17 cellular contexts compared by ENCODE assay signal in genomic region chrX:19195243-19195610, GRCh38.
DNase-seq lines count a peak whose midpoint lies in the region; ATAC-seq and TF ChIP-seq lines count a peak whose summit lies in the region.
"Had no signal": no experiment of that assay in that cellular context is flagged by ENCODE, and none has a peak within 500 bp of the region (broad histone marks: within the 10 kb centered on the region; RNA-seq: fewer than 3 reads in every experiment).

No MANE protein-coding gene starts in this region.

- H3K36me3 Mint-ChIP-seq in nephron (ENCODE audit: low read depth): peaks cover 4% of the 10 kb centered on the region
- H3K36me3 Mint-ChIP-seq: activated naive CD4-positive, alpha-beta T cell treated with anti-CD3 and anti-CD28 coated beads, Interleukin-2, amount 50 U/mL, for 72 hours; memory B cell; naive thymus-derived CD4-positive, alpha-beta T cell had no signal

- peaks cover 22% of the 10 kb centered on the region for H3K9me3 Mint-ChIP-seq in nephron
- H3K9me3 Mint-ChIP-seq: activated CD4-positive, alpha-beta T cell treated with anti-CD3 and anti-CD28 coated beads, Interleukin-2, amount 10 ng/mL, durations not matched to agents 24 days and 14 days; memory B cell had no signal

- H3K4me3 Mint-ChIP-seq in nephron: no peak overlapping the region
- H3K4me3 Mint-ChIP-seq: activated CD4-positive, alpha-beta T cell treated with anti-CD3 and anti-CD28 coated beads, Interleukin-2, amount 10 ng/mL, durations not matched to agents 24 days and 14 days; naive thymus-derived CD4-positive, alpha-beta T cell had no signal

- ATAC-seq in GM19397 (IDR thresholded peaks at IDR 0.05; ENCODE audit: unreplicated experiment) (peak; percentile 53), HG03280 (IDR thresholded peaks at IDR 0.05; ENCODE audit: unreplicated experiment) (peak; percentile 62), HG02623 (IDR thresholded peaks at IDR 0.05; ENCODE audit: unreplicated experiment) (no peak)
- ATAC-seq: activated naive CD4-positive, alpha-beta T cell treated with anti-CD3 and anti-CD28 coated beads, Interleukin-2, amount 50 U/mL, for 72 hours; naive thymus-derived CD4-positive, alpha-beta T cell had no signal

- H3K27ac Mint-ChIP-seq in nephron: peak overlapping the region in 2 of 3 experiments; percentile 54 to 82
- H3K27ac Mint-ChIP-seq: activated CD4-positive, alpha-beta T cell treated with anti-CD3 and anti-CD28 coated beads, Interleukin-2, amount 10 ng/mL, durations not matched to agents 24 days and 14 days; activated naive CD4-positive, alpha-beta T cell treated with anti-CD3 and anti-CD28 coated beads, Interleukin-2, amount 50 U/mL, for 72 hours; memory B cell; naive thymus-derived CD4-positive, alpha-beta T cell had no signal

- no peaks in the 10 kb centered on the region for H3K4me1 Mint-ChIP-seq in nephron
- H3K4me1 Mint-ChIP-seq: activated CD4-positive, alpha-beta T cell treated with anti-CD3 and anti-CD28 coated beads, Interleukin-2, amount 10 ng/mL, durations not matched to agents 24 days and 14 days; naive thymus-derived CD4-positive, alpha-beta T cell had no signal

- no peaks in the 10 kb centered on the region for H3K27me3 Mint-ChIP-seq in nephron (ENCODE audit: low read depth)
- H3K27me3 Mint-ChIP-seq: activated CD4-positive, alpha-beta T cell treated with anti-CD3 and anti-CD28 coated beads, Interleukin-2, amount 10 ng/mL, durations not matched to agents 24 days and 14 days had no signal

- DNase-seq in DMS79 treated with DMSO at 0.1 percent for 48 hours (lab: John Stamatoyannopoulos, UW) (peak; percentile 2), DMS79 (lab: John Stamatoyannopoulos, UW) (no peak), superior temporal gyrus (ENCODE audit: extremely low spot score) (no peak), HT-29 (ENCODE audit: low spot score) (no peak)
- DNase-seq: activated CD4-positive, alpha-beta T cell treated with anti-CD3 and anti-CD28 coated beads, Interleukin-2, amount 10 ng/mL, durations not matched to agents 24 days and 14 days; activated T-cell treated with anti-CD3 and anti-CD28 coated beads for 4 hours; naive thymus-derived CD4-positive, alpha-beta T cell; NCI-H187 treated with DMSO at 0.1 percent for 48 hours; NCI-H446; RPMI8226; stimulated activated CD4-positive, alpha-beta T cell treated with anti-CD3 and anti-CD28 coated beads, Interleukin-2, amount 100 ng/mL, for 48 hours had no signal

- no peak for TF ChIP-seq CTCF in nephron (IDR thresholded peaks at IDR 0.05; ENCODE audit: unreplicated experiment in 3 of 3)
